Comparison of ENCODE assay signal across 10 cellular contexts in the genomic region with DNA sequence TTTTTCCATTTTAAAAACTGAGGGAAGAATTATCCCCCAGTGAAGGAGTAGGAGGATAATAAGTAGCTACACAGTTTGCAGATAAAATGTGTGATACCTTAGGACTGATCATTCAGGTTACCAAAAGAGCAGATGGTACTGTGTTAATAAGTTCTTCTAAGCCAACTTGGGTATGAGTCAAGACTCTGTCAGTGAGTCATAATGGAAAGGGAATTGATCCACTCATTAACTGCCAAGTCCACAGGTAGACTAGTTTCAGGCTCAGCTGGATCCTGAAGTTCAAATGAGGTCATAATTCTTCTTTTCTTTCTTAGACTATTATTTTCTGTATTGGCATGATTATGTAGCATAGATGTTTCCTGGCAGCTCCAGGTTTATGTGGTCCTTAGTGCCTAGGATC.
A peak's percentile ranks its signal among the peaks of the same experiment; 100 is the strongest.
DNase-seq lines count a peak whose midpoint lies in the region; ATAC-seq and TF ChIP-seq lines count a peak whose summit lies in the region.
"Had no signal": no experiment of that assay in that cellular context is flagged by ENCODE, and none has a peak within 500 bp of the region (broad histone marks: within the 10 kb centered on the region; RNA-seq: fewer than 3 reads in every experiment).

No MANE protein-coding gene starts in this region.

- intact Hi-C loops in activated T-helper 1 cell treated with anti-CD3 and anti-CD28 coated beads, Interleukin-12 subunit alpha, Interleukin-12 subunit beta, Interleukin-2, Interleukin-4 antibody, amounts not matched to agents 30 ng/mL and 10 ng/mL and 1 ng/mL, durations not matched to agents 14 hours and 24 hours and 36 hours (cut with micrococcal nuclease) = no loop called here
- intact Hi-C loops in sciatic nerve (cut with DNase I) = no loop called here

- H3K27me3 Mint-ChIP-seq in activated T-helper 1 cell treated with anti-CD3 and anti-CD28 coated beads, Interleukin-12 subunit alpha, Interleukin-12 subunit beta, Interleukin-2, Interleukin-4 antibody, amounts not matched to agents 30 ng/mL and 10 ng/mL and 1 ng/mL, durations not matched to agents 14 hours and 24 hours and 36 hours (ENCODE audit: insufficient read depth) = no peaks in the 10 kb centered on the region

- no peak for TF ChIP-seq CTCF in GM13977 (IDR thresholded peaks at IDR 0.05; ENCODE audit: extremely low read depth, insufficient read depth, missing control alignments)

- no peaks in the 10 kb centered on the region for H3K9me3 Mint-ChIP-seq in activated T-helper 1 cell treated with anti-CD3 and anti-CD28 coated beads, Interleukin-12 subunit alpha, Interleukin-12 subunit beta, Interleukin-2, Interleukin-4 antibody, amounts not matched to agents 30 ng/mL and 10 ng/mL and 1 ng/mL, durations not matched to agents 14 hours and 24 hours and 36 hours

- DNase-seq in GM13977 (ENCODE audit: low spot score) (peak; percentile 70), NCI-H1436 treated with DMSO at 0.1 percent for 48 hours (lab: John Stamatoyannopoulos, UW) (no peak), sciatic nerve (ENCODE audit: low spot score) (no peak)
- DNase-seq in central memory CD4-positive, alpha-beta T cell = no peak
- DNase-seq in activated T-helper 1 cell treated with anti-CD3 and anti-CD28 coated beads, Interleukin-12 subunit alpha, Interleukin-12 subunit beta, Interleukin-2, Interleukin-4 antibody, amounts not matched to agents 30 ng/mL and 10 ng/mL and 1 ng/mL, durations not matched to agents 14 hours and 24 hours and 36 hours (ENCODE audit: low spot score) = no peak
- DNase-seq: activated gamma-delta T cell; stimulated activated CD4-positive, alpha-beta T cell treated with anti-CD3 and anti-CD28 coated beads, Interleukin-1b, Interleukin-23, amount 100 ng/mL, for 48 hours had no signal

- H3K4me3 Mint-ChIP-seq in activated T-helper 1 cell treated with anti-CD3 and anti-CD28 coated beads, Interleukin-12 subunit alpha, Interleukin-12 subunit beta, Interleukin-2, Interleukin-4 antibody, amounts not matched to agents 30 ng/mL and 10 ng/mL and 1 ng/mL, durations not matched to agents 14 hours and 24 hours and 36 hours = no peak overlapping the region

- H3K36me3 Mint-ChIP-seq in activated T-helper 1 cell treated with anti-CD3 and anti-CD28 coated beads, Interleukin-12 subunit alpha, Interleukin-12 subunit beta, Interleukin-2, Interleukin-4 antibody, amounts not matched to agents 30 ng/mL and 10 ng/mL and 1 ng/mL, durations not matched to agents 14 hours and 24 hours and 36 hours (ENCODE audit: low read depth) = peaks cover 12% of the 10 kb centered on the region

- ATAC-seq in GM21390 (IDR thresholded peaks at IDR 0.05; ENCODE audit: unreplicated experiment) = peak; percentile 87
- peak; percentile 77 for ATAC-seq in HG03439 (IDR thresholded peaks at IDR 0.05; ENCODE audit: unreplicated experiment)
- peak; percentile 85 for ATAC-seq in esophagus mucosa
- no peak for ATAC-seq in sciatic nerve

- H3K27ac Mint-ChIP-seq in activated T-helper 1 cell treated with anti-CD3 and anti-CD28 coated beads, Interleukin-12 subunit alpha, Interleukin-12 subunit beta, Interleukin-2, Interleukin-4 antibody, amounts not matched to agents 30 ng/mL and 10 ng/mL and 1 ng/mL, durations not matched to agents 14 hours and 24 hours and 36 hours = no peak overlapping the region

- peaks cover 61% of the 10 kb centered on the region for H3K4me1 Mint-ChIP-seq in activated T-helper 1 cell treated with anti-CD3 and anti-CD28 coated beads, Interleukin-12 subunit alpha, Interleukin-12 subunit beta, Interleukin-2, Interleukin-4 antibody, amounts not matched to agents 30 ng/mL and 10 ng/mL and 1 ng/mL, durations not matched to agents 14 hours and 24 hours and 36 hours (ENCODE audit: low read depth)

- in situ Hi-C loops in GM13977 (cut with MboI; ENCODE audit: low pct_unique_long_range_greater_than_20kb, low sequenced_read_pairs, unreplicated experiment) = loop anchor here (10.0 kb wide), 1 partner anchor 71 kb away; no protein-coding TSS in a partner anchor
